ENCODE assay signal across 8 cellular contexts in genomic region chr2:157246212-157247067, GRCh38. TPM values are rescaled to one million over a fixed set of nuclear protein-coding genes. Genes with fewer than 3 reads are reported as not detected.
DNase-seq lines count a peak whose midpoint lies in the region; ATAC-seq, FAIRE-seq and TF ChIP-seq lines count a peak whose summit lies in the region.

No MANE protein-coding gene starts in this region.

- H3K4me1 ChIP-seq in skeletal muscle satellite cell (ENCODE audit: control insufficient read depth, insufficient read depth, low read length), result peaks cover 23% of the 10 kb centered on the region
- no peaks in the 10 kb centered on the region for H3K4me1 ChIP-seq in gastroesophageal sphincter

- H3K9ac ChIP-seq in skeletal muscle satellite cell (ENCODE audit: low read depth, low read length), result peak overlapping the region; percentile 81

- H3K4me3 ChIP-seq in cardiac fibroblast (replicated peaks in 1 of 2; ENCODE audit: low read depth in 2 of 2, low read length in 2 of 2), result no peak overlapping the region
- peak overlapping the region; percentile 33 for H3K4me3 ChIP-seq in skeletal muscle satellite cell (ENCODE audit: low read length)
- H3K4me3 ChIP-seq in dorsolateral prefrontal cortex, result no peak overlapping the region
- H3K4me3 ChIP-seq in gastroesophageal sphincter, result no peak overlapping the region

- H3K9me3 ChIP-seq in skeletal muscle satellite cell (replicated peaks; ENCODE audit: low read length), result no peaks in the 10 kb centered on the region
- H3K9me3 ChIP-seq in gastroesophageal sphincter, result no peaks in the 10 kb centered on the region

- H3K36me3 ChIP-seq in skeletal muscle satellite cell (ENCODE audit: insufficient read depth, low read length) (no peaks in the 10 kb centered on the region), gastroesophageal sphincter (no peaks in the 10 kb centered on the region)

- TF ChIP-seq CTCF in cardiac fibroblast (IDR thresholded peaks at IDR 0.05; ENCODE audit: low read depth, low read length) (no peak), D721Med (IDR thresholded peaks at IDR 0.05; ENCODE audit: insufficient read depth, missing control alignments) (no peak), dorsolateral prefrontal cortex (IDR thresholded peaks at IDR 0.05 in 54 of 56, conservative IDR thresholded peaks at IDR 0.05 in 2 of 56; ENCODE audit: low read depth in 1 of 56, partially characterized antibody in 56 of 56) (no peak), gastroesophageal sphincter (IDR thresholded peaks at IDR 0.05) (no peak)

- no peaks in the 10 kb centered on the region for H3K27me3 ChIP-seq in skeletal muscle satellite cell (ENCODE audit: control insufficient read depth, insufficient read depth, low read length)
- no peaks in the 10 kb centered on the region for H3K27me3 ChIP-seq in dorsolateral prefrontal cortex
- no peaks in the 10 kb centered on the region for H3K27me3 ChIP-seq in gastroesophageal sphincter

- WGBS in gastroesophageal sphincter (ENCODE audit: low coverage in 1 of 2), 2 donors, result 52 to 62% methylated on average over 8 to 10 of the region's 10 CpGs

- ATAC-seq in GM21390 (IDR thresholded peaks at IDR 0.05; ENCODE audit: unreplicated experiment) (peak; percentile 96), HG03558 (IDR thresholded peaks at IDR 0.05; ENCODE audit: extremely low read depth, unreplicated experiment) (peak; percentile 95), gastroesophageal sphincter (no peak)

- peak overlapping the region; percentile 59 for H3K4me2 ChIP-seq in skeletal muscle satellite cell (ENCODE audit: low read length)

- H3K27ac ChIP-seq in dorsolateral prefrontal cortex (no peak overlapping the region), gastroesophageal sphincter (no peak overlapping the region)

- TF ChIP-seq EP300 in gastroesophageal sphincter (IDR thresholded peaks at IDR 0.05), result no peak

- intact Hi-C loops in dorsolateral prefrontal cortex (cut with DNase I), result no loop called here

- no peak for FAIRE-seq in D721Med (lab: Jason Lieb, UNC)

- DNase-seq in ELF-1 (ENCODE audit: low read depth, low spot score) (peak; percentile 31), cardiac fibroblast (ENCODE audit: low read depth in 2 of 2) (peak; percentile 68 to 96), D721Med (ENCODE audit: insufficient read length, low spot score) (no peak), dorsolateral prefrontal cortex (no peak)

- no peak for TF ChIP-seq POLR2A in gastroesophageal sphincter (IDR thresholded peaks at IDR 0.05)

RNA-seq across cellular contexts. Expression of gene GALNT5, which starts 11.1 kb away (rescaled TPM):
- 2.6 and 3.0 TPM in 2 replicates for total RNA-seq in skeletal muscle satellite cell (2012; rRNA removed)
- 1 to 10 TPM in 1 of 120 experiments, under 1 TPM in 48, not detected in 71; 0.06 to 1.1 (median 0.12) TPM for total RNA-seq in dorsolateral prefrontal cortex
- total RNA-seq in gastroesophageal sphincter, result under 1 TPM; under 0.01 to 0.89 (median 0.24) TPM

Comparison
In these comparisons a context has a peak if more than half of its experiments do, and no peak if none do; other contexts are left out.
1. DNase-seq: peak in ELF-1 (single experiment) and cardiac fibroblast (2 of 2); none in D721Med (single experiment) and dorsolateral prefrontal cortex (0 of 10).